In the genomic region with DNA sequence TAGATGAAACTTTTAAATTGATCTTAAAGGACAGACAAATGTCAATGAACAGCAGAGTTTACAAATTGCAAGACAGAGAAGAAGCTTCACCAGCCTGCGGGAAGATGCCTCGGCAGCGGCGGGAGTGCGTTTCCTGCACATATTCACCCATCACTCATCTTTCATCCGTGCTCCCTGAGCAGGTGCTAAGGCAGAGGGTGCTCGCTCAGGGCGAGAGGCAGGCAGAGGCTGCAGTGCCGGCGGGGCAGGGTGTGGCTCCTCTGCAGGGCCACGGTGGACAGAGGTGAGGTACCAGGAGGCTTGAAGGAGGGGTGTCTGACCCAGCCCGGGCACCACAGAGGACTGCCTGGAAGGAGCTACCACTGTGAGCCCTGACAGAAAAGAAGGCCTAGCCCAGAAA, we compare ENCODE assay signal across 1 cellular context.
TF ChIP-seq lines count a peak whose summit lies in the region.

No MANE protein-coding gene starts in this region.

TF ChIP-seq in H1, 55 proteins besides CTCF, POLR2A, EP300 and RAD21:
- TF ChIP-seq EGR1 (IDR thresholded peaks at IDR 0.05; ENCODE audit: borderline replicate concordance, low read depth, low read length) (no peak), CBX8 (IDR thresholded peaks at IDR 0.05; ENCODE audit: borderline replicate concordance, low read depth, low read length) (no peak), SP1 (IDR thresholded peaks at IDR 0.05; ENCODE audit: low read depth, low read length) (no peak), CBX5 (IDR thresholded peaks at IDR 0.05; ENCODE audit: low read depth, low read length) (no peak)
- TF ChIP-seq, protein P1, sequence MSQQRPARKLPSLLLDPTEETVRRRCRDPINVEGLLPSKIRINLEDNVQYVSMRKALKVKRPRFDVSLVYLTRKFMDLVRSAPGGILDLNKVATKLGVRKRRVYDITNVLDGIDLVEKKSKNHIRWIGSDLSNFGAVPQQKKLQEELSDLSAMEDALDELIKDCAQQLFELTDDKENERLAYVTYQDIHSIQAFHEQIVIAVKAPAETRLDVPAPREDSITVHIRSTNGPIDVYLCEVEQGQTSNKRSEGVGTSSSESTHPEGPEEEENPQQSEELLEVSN (IDR thresholded peaks at IDR 0.05) = no peak
- TF ChIP-seq, protein P2, sequence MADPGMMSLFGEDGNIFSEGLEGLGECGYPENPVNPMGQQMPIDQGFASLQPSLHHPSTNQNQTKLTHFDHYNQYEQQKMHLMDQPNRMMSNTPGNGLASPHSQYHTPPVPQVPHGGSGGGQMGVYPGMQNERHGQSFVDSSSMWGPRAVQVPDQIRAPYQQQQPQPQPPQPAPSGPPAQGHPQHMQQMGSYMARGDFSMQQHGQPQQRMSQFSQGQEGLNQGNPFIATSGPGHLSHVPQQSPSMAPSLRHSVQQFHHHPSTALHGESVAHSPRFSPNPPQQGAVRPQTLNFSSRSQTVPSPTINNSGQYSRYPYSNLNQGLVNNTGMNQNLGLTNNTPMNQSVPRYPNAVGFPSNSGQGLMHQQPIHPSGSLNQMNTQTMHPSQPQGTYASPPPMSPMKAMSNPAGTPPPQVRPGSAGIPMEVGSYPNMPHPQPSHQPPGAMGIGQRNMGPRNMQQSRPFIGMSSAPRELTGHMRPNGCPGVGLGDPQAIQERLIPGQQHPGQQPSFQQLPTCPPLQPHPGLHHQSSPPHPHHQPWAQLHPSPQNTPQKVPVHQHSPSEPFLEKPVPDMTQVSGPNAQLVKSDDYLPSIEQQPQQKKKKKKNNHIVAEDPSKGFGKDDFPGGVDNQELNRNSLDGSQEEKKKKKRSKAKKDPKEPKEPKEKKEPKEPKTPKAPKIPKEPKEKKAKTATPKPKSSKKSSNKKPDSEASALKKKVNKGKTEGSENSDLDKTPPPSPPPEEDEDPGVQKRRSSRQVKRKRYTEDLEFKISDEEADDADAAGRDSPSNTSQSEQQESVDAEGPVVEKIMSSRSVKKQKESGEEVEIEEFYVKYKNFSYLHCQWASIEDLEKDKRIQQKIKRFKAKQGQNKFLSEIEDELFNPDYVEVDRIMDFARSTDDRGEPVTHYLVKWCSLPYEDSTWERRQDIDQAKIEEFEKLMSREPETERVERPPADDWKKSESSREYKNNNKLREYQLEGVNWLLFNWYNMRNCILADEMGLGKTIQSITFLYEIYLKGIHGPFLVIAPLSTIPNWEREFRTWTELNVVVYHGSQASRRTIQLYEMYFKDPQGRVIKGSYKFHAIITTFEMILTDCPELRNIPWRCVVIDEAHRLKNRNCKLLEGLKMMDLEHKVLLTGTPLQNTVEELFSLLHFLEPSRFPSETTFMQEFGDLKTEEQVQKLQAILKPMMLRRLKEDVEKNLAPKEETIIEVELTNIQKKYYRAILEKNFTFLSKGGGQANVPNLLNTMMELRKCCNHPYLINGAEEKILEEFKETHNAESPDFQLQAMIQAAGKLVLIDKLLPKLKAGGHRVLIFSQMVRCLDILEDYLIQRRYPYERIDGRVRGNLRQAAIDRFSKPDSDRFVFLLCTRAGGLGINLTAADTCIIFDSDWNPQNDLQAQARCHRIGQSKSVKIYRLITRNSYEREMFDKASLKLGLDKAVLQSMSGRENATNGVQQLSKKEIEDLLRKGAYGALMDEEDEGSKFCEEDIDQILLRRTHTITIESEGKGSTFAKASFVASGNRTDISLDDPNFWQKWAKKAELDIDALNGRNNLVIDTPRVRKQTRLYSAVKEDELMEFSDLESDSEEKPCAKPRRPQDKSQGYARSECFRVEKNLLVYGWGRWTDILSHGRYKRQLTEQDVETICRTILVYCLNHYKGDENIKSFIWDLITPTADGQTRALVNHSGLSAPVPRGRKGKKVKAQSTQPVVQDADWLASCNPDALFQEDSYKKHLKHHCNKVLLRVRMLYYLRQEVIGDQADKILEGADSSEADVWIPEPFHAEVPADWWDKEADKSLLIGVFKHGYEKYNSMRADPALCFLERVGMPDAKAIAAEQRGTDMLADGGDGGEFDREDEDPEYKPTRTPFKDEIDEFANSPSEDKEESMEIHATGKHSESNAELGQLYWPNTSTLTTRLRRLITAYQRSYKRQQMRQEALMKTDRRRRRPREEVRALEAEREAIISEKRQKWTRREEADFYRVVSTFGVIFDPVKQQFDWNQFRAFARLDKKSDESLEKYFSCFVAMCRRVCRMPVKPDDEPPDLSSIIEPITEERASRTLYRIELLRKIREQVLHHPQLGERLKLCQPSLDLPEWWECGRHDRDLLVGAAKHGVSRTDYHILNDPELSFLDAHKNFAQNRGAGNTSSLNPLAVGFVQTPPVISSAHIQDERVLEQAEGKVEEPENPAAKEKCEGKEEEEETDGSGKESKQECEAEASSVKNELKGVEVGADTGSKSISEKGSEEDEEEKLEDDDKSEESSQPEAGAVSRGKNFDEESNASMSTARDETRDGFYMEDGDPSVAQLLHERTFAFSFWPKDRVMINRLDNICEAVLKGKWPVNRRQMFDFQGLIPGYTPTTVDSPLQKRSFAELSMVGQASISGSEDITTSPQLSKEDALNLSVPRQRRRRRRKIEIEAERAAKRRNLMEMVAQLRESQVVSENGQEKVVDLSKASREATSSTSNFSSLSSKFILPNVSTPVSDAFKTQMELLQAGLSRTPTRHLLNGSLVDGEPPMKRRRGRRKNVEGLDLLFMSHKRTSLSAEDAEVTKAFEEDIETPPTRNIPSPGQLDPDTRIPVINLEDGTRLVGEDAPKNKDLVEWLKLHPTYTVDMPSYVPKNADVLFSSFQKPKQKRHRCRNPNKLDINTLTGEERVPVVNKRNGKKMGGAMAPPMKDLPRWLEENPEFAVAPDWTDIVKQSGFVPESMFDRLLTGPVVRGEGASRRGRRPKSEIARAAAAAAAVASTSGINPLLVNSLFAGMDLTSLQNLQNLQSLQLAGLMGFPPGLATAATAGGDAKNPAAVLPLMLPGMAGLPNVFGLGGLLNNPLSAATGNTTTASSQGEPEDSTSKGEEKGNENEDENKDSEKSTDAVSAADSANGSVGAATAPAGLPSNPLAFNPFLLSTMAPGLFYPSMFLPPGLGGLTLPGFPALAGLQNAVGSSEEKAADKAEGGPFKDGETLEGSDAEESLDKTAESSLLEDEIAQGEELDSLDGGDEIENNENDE (IDR thresholded peaks at IDR 0.05; ENCODE audit: insufficient replicate concordance, low read length) = no peak
- TF ChIP-seq, protein P3, sequence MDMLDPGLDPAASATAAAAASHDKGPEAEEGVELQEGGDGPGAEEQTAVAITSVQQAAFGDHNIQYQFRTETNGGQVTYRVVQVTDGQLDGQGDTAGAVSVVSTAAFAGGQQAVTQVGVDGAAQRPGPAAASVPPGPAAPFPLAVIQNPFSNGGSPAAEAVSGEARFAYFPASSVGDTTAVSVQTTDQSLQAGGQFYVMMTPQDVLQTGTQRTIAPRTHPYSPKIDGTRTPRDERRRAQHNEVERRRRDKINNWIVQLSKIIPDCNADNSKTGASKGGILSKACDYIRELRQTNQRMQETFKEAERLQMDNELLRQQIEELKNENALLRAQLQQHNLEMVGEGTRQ (IDR thresholded peaks at IDR 0.05; ENCODE audit: low read length) = no peak
